In genomic region chr16:22297114-22297870, GRCh38 we compare ENCODE assay signal across 8 cellular contexts. TPM values are rescaled to one million over a fixed set of nuclear protein-coding genes. Genes with fewer than 3 reads are reported as not detected.
DNase-seq lines count a peak whose midpoint lies in the region; ATAC-seq, FAIRE-seq and TF ChIP-seq lines count a peak whose summit lies in the region.

Gene POLR3E, plus strand, starts transcription at chr16:22297409. Its CDS starts 5,560 bp downstream, at chr16:22302969.

- H3K9me3 ChIP-seq in breast epithelium (no peaks in the 10 kb centered on the region), iPS-20b (ENCODE audit: insufficient read depth, low read depth, low read length) (no peaks in the 10 kb centered on the region), small intestine (ENCODE audit: control insufficient read depth, low read depth) (no peaks in the 10 kb centered on the region)

- WGBS in small intestine, 3 donors = 0 to 1% (median 0%) methylated on average over 68 to 76 of the region's 76 CpGs

- POLR2A ChIA-PET in AG04449 (lab: Yijun Ruan, JAX) = interaction anchor here (1.6 kb wide), 1 partner anchor 98 kb away, joined by 4 read pairs; no protein-coding TSS in a partner anchor

- DNase-seq in AG04449 (ENCODE audit: low read depth, low spot score) = peak; percentile 77
- DNase-seq in NCI-H2196 (lab: John Stamatoyannopoulos, UW; ENCODE audit: unreplicated experiment) = peak; percentile 99
- DNase-seq in breast epithelium (ENCODE audit: low spot score in 2 of 2) = peak; percentile 99
- DNase-seq in small intestine = peak; percentile 99

- no peak for FAIRE-seq in small intestine (lab: Jason Lieb, UNC)

- peak within 1 kb of the TSS; percentile 87 for H3K9ac ChIP-seq in iPS-20b (ENCODE audit: low read depth, low read length)

- CTCF ChIA-PET in AG04449 (lab: Yijun Ruan, JAX) = interaction anchor here (0.6 to 11.3 kb wide), 8 partner anchors 15 to 108 kb away, joined by 3 to 200 read pairs (median 7); partner anchors contain the start of gene EEF2K

- intact Hi-C loops in breast epithelium (cut with DNase I; ENCODE audit: low total_unique reads) = loop anchor here (5.0 to 10.0 kb wide), 2 partner anchors 292 to 345 kb away; partner anchors contain the start of genes MOSMO, PDZD9 and UQCRC2

- peak within 1 kb of the TSS; percentile 88 for H3K4me3 ChIP-seq in AG04449 (ENCODE audit: low read depth, low read length)
- H3K4me3 ChIP-seq in breast epithelium = peak within 1 kb of the TSS; percentile 82 to 98 (median 92)
- H3K4me3 ChIP-seq in iPS-20b (ENCODE audit: low read length) = peak within 1 kb of the TSS; percentile 87
- H3K4me3 ChIP-seq in small intestine (ENCODE audit: low read depth in 1 of 2, low read length in 2 of 2) = peak within 1 kb of the TSS; percentile 63 to 93

- no peak for TF ChIP-seq POLR2A in breast epithelium (IDR thresholded peaks at IDR 0.05)

- H3K4me1 ChIP-seq in breast epithelium (peaks cover 3 to 9% of the 10 kb centered on the region in 2 donors), iPS-20b (ENCODE audit: insufficient read depth, low read length) (no peaks in the 10 kb centered on the region; the same call in 1 of the 2 replicates), small intestine (ENCODE audit: control insufficient read depth in 2 of 2, insufficient read depth in 1 of 2, low read depth in 1 of 2, low read length in 1 of 2) (peaks cover 2 to 5% of the 10 kb centered on the region in 2 donors)

- H3K27me3 ChIP-seq in breast epithelium (no peaks in the 10 kb centered on the region), iPS-20b (ENCODE audit: insufficient read depth, low read length) (no peaks in the 10 kb centered on the region), small intestine (ENCODE audit: control insufficient read depth in 2 of 2, insufficient read depth in 2 of 2, low read length in 2 of 2) (no peaks in the 10 kb centered on the region)

- ATAC-seq in GM18868 (IDR thresholded peaks at IDR 0.05; ENCODE audit: unreplicated experiment) (peak; percentile 83), HG03108 (IDR thresholded peaks at IDR 0.05; ENCODE audit: unreplicated experiment) (peak; percentile 80)

- TF ChIP-seq CTCF in AG04449 (IDR thresholded peaks at IDR 0.05; ENCODE audit: insufficient read depth, low read length, missing control alignments) (peak; percentile 96), VCaP (conservative IDR thresholded peaks at IDR 0.05) (peak; percentile 84), breast epithelium (IDR thresholded peaks at IDR 0.05) (peak; percentile 96 to 99 (median 98))

- H3K36me3 ChIP-seq in breast epithelium (no peaks in the 10 kb centered on the region), iPS-20b (ENCODE audit: insufficient read depth, low read depth, low read length) (peaks cover 6% of the 10 kb centered on the region), small intestine (ENCODE audit: control insufficient read depth in 2 of 2, insufficient read depth in 2 of 2, low read length in 2 of 2) (no peaks in the 10 kb centered on the region)

- H3K27ac ChIP-seq in VCaP (peak within 1 kb of the TSS; percentile 90), breast epithelium (peak within 1 kb of the TSS; percentile 95 to 97), iPS-20b (ENCODE audit: low read length) (peak within 1 kb of the TSS; percentile 68), small intestine (ENCODE audit: low read depth in 1 of 2, low read length in 1 of 2) (peak within 1 kb of the TSS; percentile 94 to 98)

RNA-seq across cellular contexts. Expression of gene POLR3E, which starts in this region (rescaled TPM):
- 10 to 100 TPM; 59.0 to 72.4 (median 64.0) TPM for total RNA-seq in breast epithelium
- polyA plus RNA-seq in small intestine = 10 to 100 TPM; 14.3 to 22.9 (median 19.7) TPM

Comparison
In these comparisons a context has a peak if more than half of its experiments do, and no peak if none do; other contexts are left out.
1. Peak in every context shown above with its lines: DNase-seq, ATAC-seq, H3K4me3 ChIP-seq and H3K27ac ChIP-seq.